ENCODE assay signal across 9 cellular contexts in genomic region chr9:132410642-132411041, GRCh38. TPM values are rescaled to one million over a fixed set of nuclear protein-coding genes. Genes with fewer than 3 reads are reported as not detected.
DNase-seq lines count a peak whose midpoint lies in the region; ATAC-seq and TF ChIP-seq lines count a peak whose summit lies in the region.
"Had no signal": no experiment of that assay in that cellular context is flagged by ENCODE, and none has a peak within 500 bp of the region (broad histone marks: within the 10 kb centered on the region; RNA-seq: fewer than 3 reads in every experiment).

No MANE protein-coding gene starts in this region.

- H3K4me2 ChIP-seq in mesenchymal stem cell (ENCODE audit: low read length, poor library complexity, severe bottlenecking): peak overlapping the region; percentile 96

- H2BK5ac ChIP-seq in mesenchymal stem cell (ENCODE audit: low read depth, low read length, poor library complexity, severe bottlenecking): no peak overlapping the region

- no peak for TF ChIP-seq EP300 in upper lobe of left lung (IDR thresholded peaks at IDR 0.05)

- peak overlapping the region in 1 of 2 experiments; percentile 74 for H3K23ac ChIP-seq in mesenchymal stem cell (ENCODE audit: low read length in 2 of 2)

- no peak for TF ChIP-seq CTCF in heart right ventricle (IDR thresholded peaks at IDR 0.05)
- TF ChIP-seq CTCF in upper lobe of left lung (IDR thresholded peaks at IDR 0.05): no peak
- TF ChIP-seq CTCF in HFFc6 (IDR thresholded peaks at IDR 0.05): no peak

- H3K27me3 ChIP-seq in heart right ventricle: peaks cover 0 to 65% (median 52%) of the 10 kb centered on the region in 7 donors
- H3K27me3 ChIP-seq in mesenchymal stem cell (ENCODE audit: control insufficient read depth in 1 of 2, insufficient read depth in 1 of 2, low read length in 2 of 2): peaks cover 58 to 64% of the 10 kb centered on the region in 2 experiments
- peaks cover 0 to 28% (median 8%) of the 10 kb centered on the region in 4 donors for H3K27me3 ChIP-seq in upper lobe of left lung

- H3K14ac ChIP-seq in mesenchymal stem cell (ENCODE audit: low read length in 2 of 2): no peak overlapping the region

- H3K4me3 ChIP-seq in heart right ventricle: peak overlapping the region; percentile 27 to 65 (median 53)
- H3K4me3 ChIP-seq in mesenchymal stem cell (ENCODE audit: insufficient read depth in 1 of 2, low read depth in 1 of 2, low read length in 2 of 2): peak overlapping the region; percentile 59 to 67
- H3K4me3 ChIP-seq in upper lobe of left lung: peak overlapping the region; percentile 3 to 56 (median 54)

- H3K9me3 Mint-ChIP-seq in activated naive CD8-positive, alpha-beta T cell treated with anti-CD3 and anti-CD28 coated beads, Interleukin-2, amount 50 U/mL, for 24 hours: no peaks in the 10 kb centered on the region
- no peaks in the 10 kb centered on the region for H3K9me3 Mint-ChIP-seq in HFFc6

- H3K36me3 ChIP-seq in heart right ventricle: no peaks in the 10 kb centered on the region
- H3K36me3 ChIP-seq in mesenchymal stem cell (ENCODE audit: control insufficient read depth in 1 of 2, insufficient read depth in 2 of 2, low read depth in 1 of 2, low read length in 2 of 2): no peaks in the 10 kb centered on the region
- no peaks in the 10 kb centered on the region for H3K36me3 ChIP-seq in upper lobe of left lung

- no peak for TF ChIP-seq POLR2A in upper lobe of left lung (IDR thresholded peaks at IDR 0.05)

- H4K8ac ChIP-seq in mesenchymal stem cell (ENCODE audit: low read length): no peak overlapping the region

- H3K27me3 Mint-ChIP-seq in activated naive CD8-positive, alpha-beta T cell treated with anti-CD3 and anti-CD28 coated beads, Interleukin-2, amount 50 U/mL, for 24 hours: peaks cover 44% of the 10 kb centered on the region
- H3K27me3 Mint-ChIP-seq in HFFc6 (ENCODE audit: insufficient read depth): peaks cover 29% of the 10 kb centered on the region

- peaks cover 5% of the 10 kb centered on the region for H3K79me1 ChIP-seq in mesenchymal stem cell (replicated peaks; ENCODE audit: low read length, poor library complexity, severe bottlenecking)

- DNase-seq in heart right ventricle: no peak
- DNase-seq in left cardiac atrium: no peak
- DNase-seq in activated naive CD8-positive, alpha-beta T cell treated with anti-CD3 and anti-CD28 coated beads, Interleukin-2, amount 50 U/mL, for 24 hours: peak; percentile 23
- no peak for DNase-seq in mesenchymal stem cell
- DNase-seq in upper lobe of left lung: no peak
- DNase-seq in HFFc6: no peak
- no peak for DNase-seq in NCI-H1694 (lab: John Stamatoyannopoulos, UW)
- DNase-seq in NCI-H2227 (lab: John Stamatoyannopoulos, UW; ENCODE audit: unreplicated experiment): no peak

- H3K36me3 Mint-ChIP-seq in activated naive CD8-positive, alpha-beta T cell treated with anti-CD3 and anti-CD28 coated beads, Interleukin-2, amount 50 U/mL, for 24 hours (ENCODE audit: low read depth): peaks cover 5% of the 10 kb centered on the region
- no peaks in the 10 kb centered on the region for H3K36me3 Mint-ChIP-seq in HFFc6 (ENCODE audit: low read depth)

- no peak overlapping the region for H2BK120ac ChIP-seq in mesenchymal stem cell (ENCODE audit: low read depth, low read length)

- no peak overlapping the region for H4K91ac ChIP-seq in mesenchymal stem cell (ENCODE audit: low read length)

- no peak overlapping the region for H3K4ac ChIP-seq in mesenchymal stem cell (ENCODE audit: low read depth in 1 of 2, low read length in 2 of 2)

- H3K4me1 ChIP-seq in heart right ventricle (peaks cover 10 to 50% (median 37%) of the 10 kb centered on the region in 9 donors), mesenchymal stem cell (ENCODE audit: control insufficient read depth, insufficient read depth, low read depth, low read length) (peaks cover 20% of the 10 kb centered on the region), upper lobe of left lung (peaks cover 22 to 36% (median 28%) of the 10 kb centered on the region in 4 donors)

- peak overlapping the region; percentile 77 for H2AFZ ChIP-seq in mesenchymal stem cell (ENCODE audit: low read depth, low read length)

- WGBS in heart right ventricle, 2 donors: 19 to 21% methylated on average over 19 of the region's 19 CpGs
- WGBS in mesenchymal stem cell: 7% methylated on average over 19 of the region's 19 CpGs
- 10 to 19% methylated on average over 2 to 19 of the region's 19 CpGs for WGBS in upper lobe of left lung, 2 donors

- peak overlapping the region; percentile 88 for H3K9ac ChIP-seq in mesenchymal stem cell (ENCODE audit: low read length)

- no peak overlapping the region for H2BK12ac ChIP-seq in mesenchymal stem cell (ENCODE audit: low read length in 2 of 2)

- H3K4me3 Mint-ChIP-seq in activated naive CD8-positive, alpha-beta T cell treated with anti-CD3 and anti-CD28 coated beads, Interleukin-2, amount 50 U/mL, for 24 hours: peak overlapping the region; percentile 65
- H3K4me3 Mint-ChIP-seq in HFFc6: no peak overlapping the region; the same call in 1 of the 2 replicates

- no peak overlapping the region for H2BK15ac ChIP-seq in mesenchymal stem cell (ENCODE audit: low read depth, poor library complexity, severe bottlenecking)

- intact Hi-C loops in heart right ventricle (cut with DNase I) (loop anchor here (1.0 to 10.0 kb wide), 14 partner anchors 84 to 564 kb away; partner anchors contain the start of gene GFI1B (in 1 of the 10)), left cardiac atrium (cut with DNase I) (loop anchor here (2.0 to 10.0 kb wide), 4 partner anchors 94 to 490 kb away; no protein-coding TSS in a partner anchor)

- H3K27ac ChIP-seq in heart right ventricle: no peak overlapping the region
- no peak overlapping the region for H3K27ac ChIP-seq in mesenchymal stem cell (ENCODE audit: low read length, poor library complexity, severe bottlenecking)
- no peak overlapping the region for H3K27ac ChIP-seq in upper lobe of left lung

- peak overlapping the region in 1 of 2 experiments; percentile 38 for H3K18ac ChIP-seq in mesenchymal stem cell (ENCODE audit: low read depth in 1 of 2, low read length in 2 of 2)

- no peak overlapping the region for H3K27ac Mint-ChIP-seq in activated naive CD8-positive, alpha-beta T cell treated with anti-CD3 and anti-CD28 coated beads, Interleukin-2, amount 50 U/mL, for 24 hours
- no peak overlapping the region for H3K27ac Mint-ChIP-seq in HFFc6

- H3K9me3 ChIP-seq in heart right ventricle: no peaks in the 10 kb centered on the region
- H3K9me3 ChIP-seq in mesenchymal stem cell (ENCODE audit: control insufficient read depth, low read length): no peaks in the 10 kb centered on the region
- H3K9me3 ChIP-seq in upper lobe of left lung: no peaks in the 10 kb centered on the region

- ATAC-seq in heart right ventricle: peak in 1 of 8 donors; percentile 15
- no peak for ATAC-seq in left cardiac atrium
- peak; percentile 41 for ATAC-seq in activated naive CD8-positive, alpha-beta T cell treated with anti-CD3 and anti-CD28 coated beads, Interleukin-2, amount 50 U/mL, for 24 hours
- peak in 1 of 2 donors; percentile 4 for ATAC-seq in upper lobe of left lung (ENCODE audit: low FRiP score in 2 of 2)

- peaks cover 38% of the 10 kb centered on the region for H3K4me1 Mint-ChIP-seq in activated naive CD8-positive, alpha-beta T cell treated with anti-CD3 and anti-CD28 coated beads, Interleukin-2, amount 50 U/mL, for 24 hours
- H3K4me1 Mint-ChIP-seq in HFFc6 (ENCODE audit: low read depth): peaks cover 22% of the 10 kb centered on the region

- H2AK5ac ChIP-seq in mesenchymal stem cell (ENCODE audit: low read length, severe bottlenecking): no peak overlapping the region

RNA-seq across cellular contexts. Expression of gene CFAP77, which starts 0.6 kb away (rescaled TPM):
- 1 to 10 TPM in 5 of 10 donors, under 1 TPM in 5; 0.53 to 3.1 (median 1.2) TPM for total RNA-seq in heart right ventricle
- 1 to 10 TPM in 1 of 2 donors, under 1 TPM in 1; 0.95 to 4.3 TPM for polyA plus RNA-seq in heart right ventricle
- total RNA-seq in left cardiac atrium: 1 to 10 TPM; 2.4 to 3.0 TPM
- 0.08 TPM for polyA plus RNA-seq in mesenchymal stem cell (2013, experiment 1 of 2)
- polyA plus RNA-seq in mesenchymal stem cell (2013, experiment 2 of 2): 0.11 TPM
- 10 to 100 TPM in 1 of 6 donors, 1 to 10 TPM in 3, under 1 TPM in 1, not detected in 1; 0.78 to 16.7 (median 2.7) TPM for total RNA-seq in upper lobe of left lung
- not detected for total RNA-seq in HFFc6 (2021; fragmentation: NEBNext Ultra II Directional; extraction: Animal tissue kit (Norgen Biotek cat#: 25700))
- total RNA-seq: skeletal muscle tissue had no signal

RNA-seq across cellular contexts. Expression of gene TTF1, which starts 4.0 kb away (rescaled TPM):
- 10 to 100 TPM; 12.0 to 19.1 (median 15.8) TPM for total RNA-seq in heart right ventricle
- polyA plus RNA-seq in heart right ventricle: 10 to 100 TPM; 19.5 to 22.4 TPM
- total RNA-seq in left cardiac atrium: 10 to 100 TPM; 16.0 to 17.6 TPM
- polyA plus RNA-seq in mesenchymal stem cell (2013, experiment 1 of 2): 9.4 TPM
- 9.9 TPM for polyA plus RNA-seq in mesenchymal stem cell (2013, experiment 2 of 2)
- total RNA-seq in upper lobe of left lung: 10 to 100 TPM in 4 of 6 donors, 1 to 10 TPM in 2; 7.7 to 16.9 (median 12.3) TPM
- total RNA-seq in HFFc6 (2021; fragmentation: NEBNext Ultra II Directional; extraction: Animal tissue kit (Norgen Biotek cat#: 25700)): 10 to 100 TPM in 4 of 6 experiments, 1 to 10 TPM in 2; 8.5 to 11.7 (median 10.4) TPM

RNA-seq across cellular contexts. Expression of gene SETX, which starts 55.9 kb away (rescaled TPM):
- total RNA-seq in heart right ventricle (10 to 100 TPM; 20.2 to 35.1 (median 28.1) TPM), left cardiac atrium (10 to 100 TPM; 25.7 to 32.8 TPM), upper lobe of left lung (10 to 100 TPM; 44.3 to 91.4 (median 55.4) TPM)
- 10 to 100 TPM; 16.9 to 17.6 TPM for polyA plus RNA-seq in heart right ventricle
- 19.3 TPM for polyA plus RNA-seq in mesenchymal stem cell (2013, experiment 1 of 2)
- polyA plus RNA-seq in mesenchymal stem cell (2013, experiment 2 of 2): 18.5 TPM
- total RNA-seq in HFFc6 (2021; fragmentation: NEBNext Ultra II Directional; extraction: Animal tissue kit (Norgen Biotek cat#: 25700)): 10 to 100 TPM; 14.9 to 18.7 (median 17.7) TPM
